14 cellular contexts compared by ENCODE assay signal in genomic region chr16:89467382-89467781, GRCh38.
"Had no signal": no experiment of that assay in that cellular context is flagged by ENCODE, and none has a peak within 500 bp of the region (broad histone marks: within the 10 kb centered on the region; RNA-seq: fewer than 3 reads in every experiment).

No MANE protein-coding gene starts in this region.

- H3K27ac ChIP-seq: gastroesophageal sphincter, left ventricle myocardium inferior, parathyroid adenoma, skin epidermis, tibial nerve had no signal

- H3K9me3 ChIP-seq: gastroesophageal sphincter, left ventricle myocardium inferior, tibial nerve had no signal

- H3K4me3 Mint-ChIP-seq: memory B cell had no signal

- H3K27me3 ChIP-seq: gastroesophageal sphincter, tibial nerve had no signal

- DNase-seq: activated CD4-positive, alpha-beta T cell treated with anti-CD3 and anti-CD28 coated beads for 1 hour; activated CD8-positive, alpha-beta memory T cell treated with anti-CD3 and anti-CD28 coated beads for 24 hours; activated gamma-delta T cell treated with Interleukin-2 at 50 U/mL for 16 hours; cortex of kidney; effector CD8-positive, alpha-beta T cell; kidney; left ventricle myocardium inferior; retina; Right ventricle myocardium superior had no signal

- H3K9me3 Mint-ChIP-seq: memory B cell had no signal

- H3K27ac Mint-ChIP-seq: memory B cell had no signal

- ATAC-seq: gastroesophageal sphincter had no signal

- H3K27me3 Mint-ChIP-seq: memory B cell had no signal
